In the genomic region with DNA sequence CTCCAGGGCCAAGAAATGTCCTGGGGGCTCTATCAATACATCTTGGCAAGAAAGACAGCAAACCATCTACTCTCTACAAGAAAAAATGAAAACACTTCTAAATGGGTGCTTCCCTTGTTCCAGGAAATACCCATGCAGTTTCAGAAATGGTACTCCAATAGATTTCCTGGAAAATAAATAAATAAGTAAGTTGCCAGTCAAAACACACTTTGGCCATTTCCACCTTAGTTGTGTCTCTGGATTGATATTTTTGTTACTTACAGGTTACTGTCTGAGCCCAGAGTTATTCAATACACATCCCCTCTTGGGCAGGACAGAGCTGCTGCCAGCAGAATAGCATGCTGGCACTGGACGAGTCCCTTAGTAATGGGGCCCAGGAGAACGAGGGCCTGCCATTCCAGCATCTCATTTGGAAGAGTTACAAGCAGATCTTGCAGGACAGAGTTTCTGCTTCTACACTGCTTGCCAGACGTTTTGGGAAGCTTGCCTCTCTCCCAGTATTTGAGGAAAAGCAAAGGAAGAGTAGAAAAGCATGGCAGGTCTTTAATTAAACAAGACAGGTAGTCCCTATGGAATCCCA, we compare ENCODE assay signal across 19 cellular contexts.
A peak's percentile ranks its signal among the peaks of the same experiment; 100 is the strongest.
DNase-seq lines count a peak whose midpoint lies in the region; ATAC-seq and TF ChIP-seq lines count a peak whose summit lies in the region.
"Had no signal": no experiment of that assay in that cellular context is flagged by ENCODE, and none has a peak within 500 bp of the region (broad histone marks: within the 10 kb centered on the region; RNA-seq: fewer than 3 reads in every experiment).

No MANE protein-coding gene starts in this region.

- no peak for DNase-seq in natural killer cell treated with Interleukin-12 subunit alpha and Interleukin-12 subunit beta and Interleukin-15 and Interleukin-18, amount 100 ng/mL, for 72 hours (ENCODE audit: low spot score)
- no peak for DNase-seq in natural killer cell
- no peak for DNase-seq in right cardiac atrium
- no peak for DNase-seq in NCI-H2227 (lab: John Stamatoyannopoulos, UW; ENCODE audit: unreplicated experiment)
- DNase-seq in DMS114 treated with DMSO at 0.1 percent for 48 hours (lab: John Stamatoyannopoulos, UW; ENCODE audit: unreplicated experiment) = no peak
- no peak for DNase-seq in stimulated activated CD4-positive, alpha-beta T cell treated with anti-CD3 and anti-CD28 coated beads, Interleukin-4, amount 100 ng/mL, for 4 hours
- no peak for DNase-seq in ureter (ENCODE audit: low spot score)
- DNase-seq: activated gamma-delta T cell; CD8-positive, alpha-beta memory T cell; DMS79 treated with DMSO at 0.1 percent for 48 hours; HCEC 1CT; NCI-H1417 treated with DMSO at 0.1 percent for 48 hours; OCI-M1; SIG-M5; WERI-Rb-1 had no signal

- H3K4me3 ChIP-seq in right cardiac atrium (ENCODE audit: low read length) = no peak overlapping the region
- H3K4me3 ChIP-seq: ascending aorta had no signal

- H3K27me3 ChIP-seq in right cardiac atrium (ENCODE audit: control insufficient read depth, insufficient read depth) = no peaks in the 10 kb centered on the region
- H3K27me3 ChIP-seq: ascending aorta had no signal

- intact Hi-C loops in natural killer cell (cut with micrococcal nuclease) = no loop called here
- intact Hi-C loops in right cardiac atrium (cut with DNase I) = no loop called here

- no peak for ATAC-seq in natural killer cell treated with Interleukin-12 subunit alpha and Interleukin-12 subunit beta and Interleukin-15 and Interleukin-18, amount 100 ng/mL, for 72 hours
- ATAC-seq in natural killer cell (no peak), right cardiac atrium (peak; percentile 48 to 49)
- ATAC-seq in activated T-helper 17 cell treated with anti-CD3 and anti-CD28 coated beads, Interleukin-2, amount 50 U/mL, for 72 hours (replicated peaks) = peak; percentile 45
- ATAC-seq: HepG2 had no signal

- H3K4me3 Mint-ChIP-seq in natural killer cell treated with Interleukin-12 subunit alpha and Interleukin-12 subunit beta and Interleukin-15 and Interleukin-18, amount 100 ng/mL, for 72 hours = peak overlapping the region; percentile 28
- H3K4me3 Mint-ChIP-seq in natural killer cell = no peak overlapping the region
- peak overlapping the region; percentile 54 for H3K4me3 Mint-ChIP-seq in activated T-helper 17 cell treated with anti-CD3 and anti-CD28 coated beads, Interleukin-2, amount 50 U/mL, for 72 hours
- H3K4me3 Mint-ChIP-seq: CD8-positive, alpha-beta memory T cell had no signal

- peaks cover 4% of the 10 kb centered on the region for H3K36me3 Mint-ChIP-seq in natural killer cell treated with Interleukin-12 subunit alpha and Interleukin-12 subunit beta and Interleukin-15 and Interleukin-18, amount 100 ng/mL, for 72 hours
- H3K36me3 Mint-ChIP-seq in natural killer cell = no peaks in the 10 kb centered on the region
- H3K36me3 Mint-ChIP-seq in activated T-helper 17 cell treated with anti-CD3 and anti-CD28 coated beads, Interleukin-2, amount 50 U/mL, for 72 hours (ENCODE audit: low read depth) = peaks cover 22% of the 10 kb centered on the region

- H3K27ac Mint-ChIP-seq in natural killer cell treated with Interleukin-12 subunit alpha and Interleukin-12 subunit beta and Interleukin-15 and Interleukin-18, amount 100 ng/mL, for 72 hours = peak overlapping the region; percentile 30 to 55
- no peak overlapping the region for H3K27ac Mint-ChIP-seq in natural killer cell
- H3K27ac Mint-ChIP-seq in activated T-helper 17 cell treated with anti-CD3 and anti-CD28 coated beads, Interleukin-2, amount 50 U/mL, for 72 hours = peak overlapping the region; percentile 12

- TF ChIP-seq CTCF in natural killer cell (IDR thresholded peaks at IDR 0.05) = no peak

- H3K9me3 ChIP-seq in right cardiac atrium (ENCODE audit: control insufficient read depth, low read length) = no peaks in the 10 kb centered on the region
- H3K9me3 ChIP-seq: ascending aorta had no signal

- H3K4me1 ChIP-seq in right cardiac atrium (ENCODE audit: control insufficient read depth, insufficient read depth, low read length) = peaks cover 6% of the 10 kb centered on the region
- H3K4me1 ChIP-seq: parathyroid adenoma had no signal

- peaks cover 14 to 17% of the 10 kb centered on the region in 2 donors for H3K4me1 Mint-ChIP-seq in natural killer cell treated with Interleukin-12 subunit alpha and Interleukin-12 subunit beta and Interleukin-15 and Interleukin-18, amount 100 ng/mL, for 72 hours (ENCODE audit: low read depth in 2 of 2)
- peaks cover 0 to 9% of the 10 kb centered on the region in 2 donors for H3K4me1 Mint-ChIP-seq in natural killer cell
- H3K4me1 Mint-ChIP-seq in activated T-helper 17 cell treated with anti-CD3 and anti-CD28 coated beads, Interleukin-2, amount 50 U/mL, for 72 hours = peaks cover 32% of the 10 kb centered on the region

- H3K27me3 Mint-ChIP-seq in natural killer cell treated with Interleukin-12 subunit alpha and Interleukin-12 subunit beta and Interleukin-15 and Interleukin-18, amount 100 ng/mL, for 72 hours = no peaks in the 10 kb centered on the region
- H3K27me3 Mint-ChIP-seq in natural killer cell (ENCODE audit: low read depth in 2 of 2) = no peaks in the 10 kb centered on the region
- H3K27me3 Mint-ChIP-seq in activated T-helper 17 cell treated with anti-CD3 and anti-CD28 coated beads, Interleukin-2, amount 50 U/mL, for 72 hours = no peaks in the 10 kb centered on the region
- H3K27me3 Mint-ChIP-seq: CD8-positive, alpha-beta memory T cell had no signal

- 33% methylated on average over 3 of the region's 3 CpGs for WGBS in right cardiac atrium

- H3K27ac ChIP-seq in right cardiac atrium (ENCODE audit: low read length) = peak overlapping the region; percentile 20
- H3K27ac ChIP-seq: parathyroid adenoma, WERI-Rb-1 had no signal

- H3K9me3 Mint-ChIP-seq in natural killer cell treated with Interleukin-12 subunit alpha and Interleukin-12 subunit beta and Interleukin-15 and Interleukin-18, amount 100 ng/mL, for 72 hours = no peaks in the 10 kb centered on the region
- no peaks in the 10 kb centered on the region for H3K9me3 Mint-ChIP-seq in natural killer cell
- no peaks in the 10 kb centered on the region for H3K9me3 Mint-ChIP-seq in activated T-helper 17 cell treated with anti-CD3 and anti-CD28 coated beads, Interleukin-2, amount 50 U/mL, for 72 hours
- H3K9me3 Mint-ChIP-seq: CD8-positive, alpha-beta memory T cell had no signal

Comparison
In these comparisons a context has a peak if more than half of its experiments do, and no peak if none do; other contexts are left out.
1. H3K27ac Mint-ChIP-seq: peak in natural killer cell treated with Interleukin-12 subunit alpha and Interleukin-12 subunit beta and Interleukin-15 and Interleukin-18, amount 100 ng/mL, for 72 hours (2 of 2) and activated T-helper 17 cell treated with anti-CD3 and anti-CD28 coated beads, Interleukin-2, amount 50 U/mL, for 72 hours (single experiment); none in natural killer cell (0 of 2).
2. ATAC-seq: peak in activated T-helper 17 cell treated with anti-CD3 and anti-CD28 coated beads, Interleukin-2, amount 50 U/mL, for 72 hours (single experiment) and right cardiac atrium (2 of 2); none in natural killer cell treated with Interleukin-12 subunit alpha and Interleukin-12 subunit beta and Interleukin-15 and Interleukin-18, amount 100 ng/mL, for 72 hours (0 of 2) and natural killer cell (0 of 3).